Comparison of ENCODE assay signal across 23 cellular contexts in genomic region chr11:47705722-47706121, GRCh38.
"Had no signal": no experiment of that assay in that cellular context is flagged by ENCODE, and none has a peak within 500 bp of the region (broad histone marks: within the 10 kb centered on the region; RNA-seq: fewer than 3 reads in every experiment).

No MANE protein-coding gene starts in this region.

- H3K9me3 Mint-ChIP-seq: activated CD4-positive, alpha-beta memory T cell treated with anti-CD3 and anti-CD28 coated beads for 36 hours; natural killer cell treated with Interleukin-12 subunit alpha and Interleukin-12 subunit beta and Interleukin-15 and Interleukin-18, amount 100 ng/mL, for 72 hours; type B pancreatic cell had no signal

- H3K36me3 Mint-ChIP-seq: natural killer cell treated with Interleukin-12 subunit alpha and Interleukin-12 subunit beta and Interleukin-15 and Interleukin-18, amount 100 ng/mL, for 72 hours; type B pancreatic cell had no signal

- H3K36me3 ChIP-seq: gastroesophageal sphincter, prostate gland, spleen, thoracic aorta, vagina had no signal

- H3K27me3 Mint-ChIP-seq: activated CD4-positive, alpha-beta memory T cell treated with anti-CD3 and anti-CD28 coated beads for 36 hours; activated naive CD8-positive, alpha-beta T cell treated with anti-CD3 and anti-CD28 coated beads, Interleukin-2, amount 50 U/mL, for 24 hours; natural killer cell treated with Interleukin-12 subunit alpha and Interleukin-12 subunit beta and Interleukin-15 and Interleukin-18, amount 100 ng/mL, for 72 hours; type B pancreatic cell had no signal

- ATAC-seq: activated naive CD8-positive, alpha-beta T cell treated with anti-CD3 and anti-CD28 coated beads, Interleukin-2, amount 50 U/mL, for 24 hours; gastroesophageal sphincter; left ventricle myocardium superior; natural killer cell treated with Interleukin-12 subunit alpha and Interleukin-12 subunit beta and Interleukin-15 and Interleukin-18, amount 100 ng/mL, for 72 hours had no signal

- H3K4me1 ChIP-seq: gastroesophageal sphincter, prostate gland, vagina had no signal

- H3K27me3 ChIP-seq: gastroesophageal sphincter, spleen, vagina had no signal

- H3K27ac Mint-ChIP-seq: activated CD4-positive, alpha-beta memory T cell treated with anti-CD3 and anti-CD28 coated beads for 36 hours; activated naive CD8-positive, alpha-beta T cell treated with anti-CD3 and anti-CD28 coated beads, Interleukin-2, amount 50 U/mL, for 24 hours; activated T-helper 1 cell treated with anti-CD3 and anti-CD28 coated beads, Interleukin-12 subunit alpha, Interleukin-12 subunit beta, Interleukin-2, Interleukin-4 antibody, amounts not matched to agents 30 ng/mL and 10 ng/mL and 1 ng/mL, durations not matched to agents 14 hours and 24 hours and 36 hours; natural killer cell treated with Interleukin-12 subunit alpha and Interleukin-12 subunit beta and Interleukin-15 and Interleukin-18, amount 100 ng/mL, for 72 hours; type B pancreatic cell had no signal

- H3K4me3 Mint-ChIP-seq: activated CD4-positive, alpha-beta memory T cell treated with anti-CD3 and anti-CD28 coated beads for 36 hours; activated naive CD8-positive, alpha-beta T cell treated with anti-CD3 and anti-CD28 coated beads, Interleukin-2, amount 50 U/mL, for 24 hours; activated T-helper 1 cell treated with anti-CD3 and anti-CD28 coated beads, Interleukin-12 subunit alpha, Interleukin-12 subunit beta, Interleukin-2, Interleukin-4 antibody, amounts not matched to agents 30 ng/mL and 10 ng/mL and 1 ng/mL, durations not matched to agents 14 hours and 24 hours and 36 hours; natural killer cell treated with Interleukin-12 subunit alpha and Interleukin-12 subunit beta and Interleukin-15 and Interleukin-18, amount 100 ng/mL, for 72 hours; type B pancreatic cell had no signal

- DNase-seq: activated CD4-positive, alpha-beta memory T cell treated with anti-CD3 and anti-CD28 coated beads for 36 hours; activated CD4-positive, alpha-beta T cell treated with anti-CD3 and anti-CD28 coated beads for 48 hours; activated CD4-positive, CD25-positive, alpha-beta regulatory T cell; activated gamma-delta T cell; activated naive CD4-positive, alpha-beta T cell treated with anti-CD3 and anti-CD28 coated beads, Interleukin-2, amount 50 U/mL, for 16 hours; activated naive CD8-positive, alpha-beta T cell treated with anti-CD3 and anti-CD28 coated beads, Interleukin-2, amount 50 U/mL, for 24 hours; activated T-cell treated with anti-CD3 and anti-CD28 coated beads for 4 hours; cortex of kidney; head of caudate nucleus; left ventricle myocardium superior; mammary epithelial cell; midbrain; spleen; stimulated activated CD4-positive, alpha-beta T cell treated with anti-CD3 and anti-CD28 coated beads, Interleukin-4, amount 100 ng/mL, for 1 hour; stimulated activated naive CD4-positive, alpha-beta T cell treated with Interleukin-2 at 50 U/mL for 16 hours had no signal

- H3K4me3 ChIP-seq: gastroesophageal sphincter, prostate gland, spleen, thoracic aorta, vagina had no signal

- H3K27ac ChIP-seq: epithelial cell of prostate, gastroesophageal sphincter, prostate gland, spleen, thoracic aorta, vagina had no signal

- H3K9me3 ChIP-seq: gastroesophageal sphincter, prostate gland, spleen, thoracic aorta, vagina had no signal
